In the genomic region with DNA sequence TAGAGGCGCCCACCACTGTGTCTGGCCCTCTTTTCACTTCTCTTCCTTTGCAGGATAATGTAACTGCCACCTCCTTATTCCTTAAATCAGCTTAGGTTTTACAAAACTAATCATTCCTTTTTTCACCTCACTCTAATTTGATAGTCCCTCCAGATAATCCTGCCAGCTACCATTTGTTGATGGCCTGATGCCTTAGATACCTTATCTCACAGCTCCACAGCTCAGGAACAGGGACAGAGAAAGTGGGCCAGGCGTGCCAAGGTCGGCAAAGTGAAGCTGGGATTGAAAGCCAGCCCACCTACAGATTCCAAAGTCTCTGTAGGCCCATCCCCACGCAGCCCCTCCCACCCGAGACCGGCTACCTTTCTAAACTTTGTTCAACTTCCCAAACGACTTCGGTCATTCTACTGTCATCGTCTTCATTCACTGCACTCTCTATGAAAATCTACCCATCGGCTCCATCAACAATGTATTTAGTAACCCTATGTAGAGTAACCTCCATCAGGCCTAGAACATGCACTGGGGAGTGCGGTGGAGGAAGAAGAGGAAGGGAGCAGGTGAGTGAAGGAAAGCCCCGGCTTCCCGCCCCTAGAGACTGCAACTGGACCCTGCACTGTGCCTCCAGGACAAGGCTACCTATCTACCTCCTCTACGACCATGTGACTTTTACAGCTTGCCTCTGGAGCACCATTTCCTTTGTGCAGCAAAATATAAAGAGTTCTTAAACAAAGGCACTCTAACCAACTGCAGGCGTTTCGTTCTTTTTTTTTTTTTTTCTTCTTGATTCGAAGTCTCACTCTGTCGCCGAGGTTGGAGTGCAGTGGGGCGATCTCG, we compare ENCODE assay signal across 1 cellular context.
TF ChIP-seq lines count a peak whose summit lies in the region.

No MANE protein-coding gene starts in this region.

TF ChIP-seq in IMR-90, 13 proteins besides CTCF, POLR2A, EP300 and RAD21:
- no peak for TF ChIP-seq CEBPB (IDR thresholded peaks at IDR 0.05; ENCODE audit: low read depth, low read length)
- TF ChIP-seq RCOR1 (IDR thresholded peaks at IDR 0.05; ENCODE audit: insufficient replicate concordance, low read length), result no peak
- TF ChIP-seq, protein P1, sequence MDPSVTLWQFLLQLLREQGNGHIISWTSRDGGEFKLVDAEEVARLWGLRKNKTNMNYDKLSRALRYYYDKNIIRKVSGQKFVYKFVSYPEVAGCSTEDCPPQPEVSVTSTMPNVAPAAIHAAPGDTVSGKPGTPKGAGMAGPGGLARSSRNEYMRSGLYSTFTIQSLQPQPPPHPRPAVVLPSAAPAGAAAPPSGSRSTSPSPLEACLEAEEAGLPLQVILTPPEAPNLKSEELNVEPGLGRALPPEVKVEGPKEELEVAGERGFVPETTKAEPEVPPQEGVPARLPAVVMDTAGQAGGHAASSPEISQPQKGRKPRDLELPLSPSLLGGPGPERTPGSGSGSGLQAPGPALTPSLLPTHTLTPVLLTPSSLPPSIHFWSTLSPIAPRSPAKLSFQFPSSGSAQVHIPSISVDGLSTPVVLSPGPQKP (IDR thresholded peaks at IDR 0.05; ENCODE audit: borderline replicate concordance, low read depth, low read length), result no peak
- no peak for TF ChIP-seq RFX5 (IDR thresholded peaks at IDR 0.05; ENCODE audit: low read depth, low read length)
- no peak for TF ChIP-seq MAFK (IDR thresholded peaks at IDR 0.05; ENCODE audit: low read depth, low read length)
- no peak for TF ChIP-seq NFE2L2 (IDR thresholded peaks at IDR 0.05; ENCODE audit: low read depth, low read length)
- TF ChIP-seq, protein P2, sequence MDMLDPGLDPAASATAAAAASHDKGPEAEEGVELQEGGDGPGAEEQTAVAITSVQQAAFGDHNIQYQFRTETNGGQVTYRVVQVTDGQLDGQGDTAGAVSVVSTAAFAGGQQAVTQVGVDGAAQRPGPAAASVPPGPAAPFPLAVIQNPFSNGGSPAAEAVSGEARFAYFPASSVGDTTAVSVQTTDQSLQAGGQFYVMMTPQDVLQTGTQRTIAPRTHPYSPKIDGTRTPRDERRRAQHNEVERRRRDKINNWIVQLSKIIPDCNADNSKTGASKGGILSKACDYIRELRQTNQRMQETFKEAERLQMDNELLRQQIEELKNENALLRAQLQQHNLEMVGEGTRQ (IDR thresholded peaks at IDR 0.05; ENCODE audit: low read depth, low read length), result no peak
- no peak for TF ChIP-seq CHD1 (IDR thresholded peaks at IDR 0.05; ENCODE audit: low read depth, low read length)
- no peak for TF ChIP-seq BHLHE40 (IDR thresholded peaks at IDR 0.05; ENCODE audit: low read depth, low read length)
- no peak for TF ChIP-seq MXI1 (IDR thresholded peaks at IDR 0.05; ENCODE audit: borderline replicate concordance, low read depth, low read length)
- TF ChIP-seq FOS (IDR thresholded peaks at IDR 0.05; ENCODE audit: low read depth, low read length), result no peak
- no peak for TF ChIP-seq MAZ (IDR thresholded peaks at IDR 0.05; ENCODE audit: borderline replicate concordance, low read depth, low read length)
- TF ChIP-seq SMC3 (IDR thresholded peaks at IDR 0.05; ENCODE audit: low read depth, low read length), result no peak
